Comparison of ENCODE assay signal across 1 cellular context in genomic region chr2:42486145-42486906, GRCh38.
TF ChIP-seq lines count a peak whose summit lies in the region.

No MANE protein-coding gene starts in this region.

TF ChIP-seq in HepG2, 621 proteins besides CTCF, POLR2A, EP300 and RAD21 (continues in another document):
- TF ChIP-seq ZNF12 (CRISPR knock-in tag; IDR thresholded peaks at IDR 0.05) = no peak
- TF ChIP-seq ZNF326 (CRISPR knock-in tag; IDR thresholded peaks at IDR 0.05; ENCODE audit: borderline replicate concordance) = no peak
- peak; percentile 51; the same call in 1 of the 2 replicates for TF ChIP-seq BCL3 (CRISPR knock-in tag; IDR thresholded peaks at IDR 0.05)
- TF ChIP-seq PRDM4 (CRISPR knock-in tag; IDR thresholded peaks at IDR 0.05; ENCODE audit: borderline replicate concordance) = no peak
- no peak for TF ChIP-seq CBX1 (IDR thresholded peaks at IDR 0.05; ENCODE audit: low read depth)
- peak; percentile 75; the same call in 1 of the 2 replicates for TF ChIP-seq IRF9 (CRISPR knock-in tag; IDR thresholded peaks at IDR 0.05; ENCODE audit: borderline replicate concordance)
- TF ChIP-seq SP5 (CRISPR knock-in tag; IDR thresholded peaks at IDR 0.05; ENCODE audit: borderline replicate concordance, low read depth) = peak; percentile 41; the same call in 1 of the 2 replicates
- TF ChIP-seq TARDBP (CRISPR knock-in tag; IDR thresholded peaks at IDR 0.05) = no peak
- TF ChIP-seq ZNF224 (CRISPR knock-in tag; IDR thresholded peaks at IDR 0.05) = no peak
- peak; percentile 37; the same call in 1 of the 2 replicates for TF ChIP-seq ZNF644 (CRISPR knock-in tag; IDR thresholded peaks at IDR 0.05; ENCODE audit: low read depth)
- TF ChIP-seq ARID5B (CRISPR knock-in tag; IDR thresholded peaks at IDR 0.05) = peak; percentile 72
- TF ChIP-seq ZBTB38 (CRISPR knock-in tag; IDR thresholded peaks at IDR 0.05) = peak; percentile 20; the same call in 1 of the 2 replicates
- 0 out of 2 replicates have a peak, but pooled peaks have one; percentile 47 for TF ChIP-seq HINFP (CRISPR knock-in tag; IDR thresholded peaks at IDR 0.05; ENCODE audit: low read depth)
- TF ChIP-seq ZSCAN25 (CRISPR knock-in tag; IDR thresholded peaks at IDR 0.05) = peak; percentile 30; the same call in 1 of the 2 replicates
- peak; percentile 60 for TF ChIP-seq POGZ (CRISPR knock-in tag; IDR thresholded peaks at IDR 0.05)
- TF ChIP-seq BORCS8-MEF2B (CRISPR knock-in tag; IDR thresholded peaks at IDR 0.05) = no peak
- 0 out of 2 replicates have a peak, but pooled peaks have one; percentile 5 for TF ChIP-seq ZZZ3 (CRISPR knock-in tag; IDR thresholded peaks at IDR 0.05; ENCODE audit: borderline replicate concordance)
- peak; percentile 53; the same call in 1 of the 2 replicates for TF ChIP-seq ZNF232 (CRISPR knock-in tag; IDR thresholded peaks at IDR 0.05; ENCODE audit: borderline replicate concordance)
- TF ChIP-seq HNF4G (IDR thresholded peaks at IDR 0.05; ENCODE audit: borderline replicate concordance, low read depth, low read length) = peak; percentile 72
- TF ChIP-seq HNF4G (CRISPR knock-in tag; IDR thresholded peaks at IDR 0.05; ENCODE audit: borderline replicate concordance, low read depth) = no peak; the same call in 1 of the 2 replicates
- peak; percentile 75 for TF ChIP-seq RCOR2 (CRISPR knock-in tag; IDR thresholded peaks at IDR 0.05)
- peak; percentile 83 for TF ChIP-seq HOMEZ (CRISPR knock-in tag; IDR thresholded peaks at IDR 0.05; ENCODE audit: low read depth)
- TF ChIP-seq ZBTB21 (CRISPR knock-in tag; IDR thresholded peaks at IDR 0.05) = 0 out of 2 replicates have a peak, but pooled peaks have one; percentile 28
- no peak for TF ChIP-seq RNF2 (conservative IDR thresholded peaks at IDR 0.05; ENCODE audit: low read depth)
- peak; percentile 52; the same call in 1 of the 2 replicates for TF ChIP-seq ARID3A (IDR thresholded peaks at IDR 0.05; ENCODE audit: low read depth, low read length)
- TF ChIP-seq DRAP1 (CRISPR knock-in tag; IDR thresholded peaks at IDR 0.05) = peak; percentile 58; the same call in 1 of the 2 replicates
- 0 out of 2 replicates have a peak, but pooled peaks have one; percentile 29 for TF ChIP-seq ZNF709 (CRISPR knock-in tag; IDR thresholded peaks at IDR 0.05)
- TF ChIP-seq ZNF883 (CRISPR knock-in tag; IDR thresholded peaks at IDR 0.05; ENCODE audit: not compliant biosample characterization) = peak; percentile 71
- TF ChIP-seq SOX13 (IDR thresholded peaks at IDR 0.05) = no peak
- TF ChIP-seq SOX13 (CRISPR knock-in tag; conservative IDR thresholded peaks at IDR 0.05 in 1 of 2, IDR thresholded peaks at IDR 0.05 in 1 of 2) = peak in 1 of 2 experiments; percentile 37; a peak in 1 of 4 replicates
- TF ChIP-seq HOXA3 (CRISPR knock-in tag; IDR thresholded peaks at IDR 0.05) = peak; percentile 77; the same call in 1 of the 2 replicates
- TF ChIP-seq MAX (IDR thresholded peaks at IDR 0.05) = peak; percentile 28; the same call in 1 of the 2 replicates
- peak; percentile 91 for TF ChIP-seq TFAP4 (IDR thresholded peaks at IDR 0.05; ENCODE audit: borderline replicate concordance, low read depth)
- no peak for TF ChIP-seq ZNF7 (CRISPR knock-in tag; IDR thresholded peaks at IDR 0.05)
- no peak for TF ChIP-seq TERF1 (CRISPR knock-in tag; IDR thresholded peaks at IDR 0.05)
- 0 out of 2 replicates have a peak, but pooled peaks have one; percentile 12 for TF ChIP-seq MXD4 (CRISPR knock-in tag; IDR thresholded peaks at IDR 0.05)
- peak; percentile 51; the same call in 1 of the 2 replicates for TF ChIP-seq JUND (CRISPR knock-in tag; IDR thresholded peaks at IDR 0.05)
- TF ChIP-seq SALL1 (CRISPR knock-in tag; IDR thresholded peaks at IDR 0.05) = peak; percentile 44; the same call in 1 of the 2 replicates
- TF ChIP-seq ZNF724P (CRISPR knock-in tag; IDR thresholded peaks at IDR 0.05; ENCODE audit: borderline replicate concordance) = 0 out of 2 replicates have a peak, but pooled peaks have one; percentile 37
- peak; percentile 36; the same call in 1 of the 2 replicates for TF ChIP-seq ZNF547 (CRISPR knock-in tag; IDR thresholded peaks at IDR 0.05)
- TF ChIP-seq KDM6A (CRISPR knock-in tag; IDR thresholded peaks at IDR 0.05; ENCODE audit: low read depth) = 0 out of 2 replicates have a peak, but pooled peaks have one; percentile 39
